In the genomic region with DNA sequence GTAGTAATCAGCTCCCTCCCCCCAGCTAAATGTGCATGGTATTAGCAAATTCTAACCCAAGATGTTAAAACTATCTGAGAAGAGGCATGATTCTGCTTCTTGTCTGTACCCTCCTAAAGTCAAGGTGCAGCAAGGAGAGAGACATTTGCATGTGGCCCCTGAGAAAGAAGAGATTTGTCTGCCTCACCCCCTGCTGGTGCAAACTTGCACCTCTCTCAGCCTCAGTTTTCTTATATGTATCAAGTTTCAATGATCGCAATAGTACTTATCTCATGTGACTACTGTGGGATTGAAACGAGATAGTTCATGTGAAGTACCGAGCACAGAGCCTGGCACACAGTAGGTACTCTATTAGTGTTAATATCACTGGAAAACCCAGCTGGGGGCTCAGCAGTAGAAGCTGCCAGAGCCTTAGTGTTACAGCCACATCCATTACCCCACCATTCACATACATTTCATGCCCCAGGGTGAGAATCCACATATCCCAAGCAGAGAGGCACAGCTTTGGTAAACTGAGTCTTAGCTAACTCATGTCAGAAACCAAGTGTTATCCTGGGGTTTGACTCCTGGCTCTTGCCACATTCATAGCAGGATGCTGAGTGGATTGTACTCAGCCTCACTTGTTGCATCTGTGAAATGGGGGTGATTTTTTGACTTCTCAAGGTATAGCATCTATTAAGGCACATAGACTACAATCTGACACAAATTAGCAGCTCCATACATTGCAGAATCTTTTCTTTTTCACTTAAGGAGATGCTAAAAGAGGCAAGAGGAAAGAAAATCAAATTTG, we compare ENCODE assay signal across 1 cellular context.
TF ChIP-seq lines count a peak whose summit lies in the region.

No MANE protein-coding gene starts in this region.

TF ChIP-seq in H1, 55 proteins besides CTCF, POLR2A, EP300 and RAD21:
- TF ChIP-seq CHD1 (IDR thresholded peaks at IDR 0.05; ENCODE audit: low read depth, low read length) (no peak), KDM1A (IDR thresholded peaks at IDR 0.05; ENCODE audit: borderline replicate concordance, low read length) (peak; percentile 78; the same call in 1 of the 2 replicates)
